27 cellular contexts compared by ENCODE assay signal in genomic region chr4:121960801-121961200, GRCh38.
"Had no signal": no experiment of that assay in that cellular context is flagged by ENCODE, and none has a peak within 500 bp of the region (broad histone marks: within the 10 kb centered on the region; RNA-seq: fewer than 3 reads in every experiment).

No MANE protein-coding gene starts in this region.

- ATAC-seq: stimulated activated effector memory CD8-positive, alpha-beta T cell treated with anti-CD3 and anti-CD28 coated beads, Interleukin-12 subunit alpha, Interleukin-12 subunit beta, amount 100 ng/mL, for 72 hours; stimulated activated memory B cell treated with anti-CD40 and anti-IgM and Interleukin-4, amounts not matched to agents 10 μg/mL and 1 μg/mL and 100 μg/mL, for 72 hours; stimulated activated naive B cell treated with anti-CD40 and anti-IgM and Interleukin-4, amounts not matched to agents 10 μg/mL and 1 μg/mL and 100 μg/mL, for 72 hours; stimulated activated naive CD8-positive, alpha-beta T cell treated with anti-CD3 and anti-CD28 coated beads, Interleukin-15, amount 100 ng/mL, for 72 hours; stimulated activated naive CD8-positive, alpha-beta T cell treated with anti-CD3 and anti-CD28 coated beads, Interleukin-15, Interleukin-2, amounts not matched to agents 100 U/mL and 50 U/mL, for 24 hours; upper lobe of right lung had no signal

- H3K27me3 ChIP-seq: suprapubic skin, testis, thyroid gland, tibial artery, transverse colon, upper lobe of left lung, upper lobe of right lung, uterus, vagina had no signal

- H3K4me3 ChIP-seq: stomach, suprapubic skin, testis, thoracic aorta, thyroid gland, tibial artery, tibial nerve, transverse colon, upper lobe of left lung, upper lobe of right lung, uterus, vagina had no signal

- H3K4me1 ChIP-seq: stomach, suprapubic skin, testis, thyroid gland, tibial artery, tibial nerve, upper lobe of left lung, upper lobe of right lung, uterus, vagina had no signal

- DNase-seq: stimulated activated CD4-positive, alpha-beta T cell treated with anti-CD3 and anti-CD28 coated beads, Interleukin-2, amount 100 ng/mL, for 48 hours; stimulated activated CD4-positive, alpha-beta T cell treated with anti-CD3 and anti-CD28 coated beads, Interleukin-4, amount 100 ng/mL, for 1 hour; stimulated activated CD4-positive, alpha-beta T cell treated with anti-CD3 and anti-CD28 coated beads, Interleukin-4, amount 100 ng/mL, for 24 hours; stimulated activated CD4-positive, alpha-beta T cell treated with anti-CD3 and anti-CD28 coated beads, Interleukin-4, amount 100 ng/mL, for 4 hours; stimulated activated CD8-positive, alpha-beta memory T cell treated with anti-CD3 and anti-CD28 coated beads, Interleukin-4, amount 100 ng/mL, for 48 hours; stimulated activated naive B cell treated with anti-CD40 and anti-IgM and Interleukin-4, amounts not matched to agents 10 μg/mL and 1 μg/mL and 100 μg/mL, for 72 hours; stimulated activated naive CD4-positive, alpha-beta T cell; stimulated activated naive CD4-positive, alpha-beta T cell treated with Interleukin-2 at 50 U/mL for 16 hours; stimulated activated naive CD8-positive, alpha-beta T cell treated with anti-CD3 and anti-CD28 coated beads, Interleukin-15, amount 100 ng/mL, for 72 hours; stimulated activated naive CD8-positive, alpha-beta T cell treated with anti-CD3 and anti-CD28 coated beads, Interleukin-15, Interleukin-2, amounts not matched to agents 100 U/mL and 50 U/mL, for 24 hours; stomach; substantia nigra; testis; thyroid gland; tibial artery; transverse colon; trophoblast cell; upper lobe of left lung; upper lobe of right lung; uterus had no signal

- FAIRE-seq: urothelium cell line had no signal

- H3K36me3 ChIP-seq: stomach, suprapubic skin, thoracic aorta, thyroid gland, tibial artery, tibial nerve, transverse colon, upper lobe of left lung, upper lobe of right lung, uterus, vagina had no signal

- H3K9me3 ChIP-seq: stomach, suprapubic skin, testis, thoracic aorta, thyroid gland, tibial artery, tibial nerve, transverse colon, upper lobe of left lung, upper lobe of right lung, uterus, vagina had no signal

- H3K27ac ChIP-seq: stomach, suprapubic skin, testis, thoracic aorta, thyroid gland, tibial artery, tibial nerve, transverse colon, upper lobe of left lung, upper lobe of right lung, uterus, vagina had no signal
